Comparison of ENCODE assay signal across 10 cellular contexts in the genomic region with DNA sequence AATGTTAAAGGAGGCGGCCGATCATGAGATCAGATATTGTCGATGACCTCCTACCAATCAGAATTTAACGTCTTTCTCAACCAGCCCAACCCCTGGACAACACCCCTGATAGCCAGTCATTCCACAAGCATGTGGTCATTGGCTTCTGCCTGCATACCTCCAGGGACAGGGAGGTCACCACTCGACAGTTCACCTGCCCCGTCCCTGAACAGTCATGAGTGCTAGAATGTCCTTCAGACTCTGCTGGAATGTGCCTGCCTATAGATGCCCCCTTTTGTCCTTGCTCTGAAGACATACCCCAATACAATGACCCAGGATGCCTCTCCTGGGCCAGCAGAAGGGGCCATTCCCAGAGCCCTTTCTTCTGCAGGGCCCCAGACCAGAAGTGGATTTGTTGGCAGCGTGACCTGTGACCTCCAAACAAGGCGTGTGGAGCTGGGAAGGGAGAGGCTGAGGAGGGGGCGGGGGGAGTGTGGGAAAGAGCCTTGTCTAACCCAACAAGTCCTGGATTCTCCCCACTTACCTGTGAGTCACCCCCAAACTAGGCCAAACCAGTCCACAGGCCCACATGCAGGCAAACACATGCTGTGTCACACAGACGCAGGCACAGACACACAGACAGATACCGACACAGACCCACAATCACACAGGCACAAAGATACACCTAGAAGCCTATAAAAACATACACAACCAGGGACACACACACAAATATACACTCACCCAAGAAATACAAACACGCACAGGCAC. TPM values are rescaled to one million over a fixed set of nuclear protein-coding genes. Genes with fewer than 3 reads are reported as not detected.
A peak's percentile ranks its signal among the peaks of the same experiment; 100 is the strongest.
DNase-seq lines count a peak whose midpoint lies in the region; ATAC-seq and TF ChIP-seq lines count a peak whose summit lies in the region.
"Had no signal": no experiment of that assay in that cellular context is flagged by ENCODE, and none has a peak within 500 bp of the region (broad histone marks: within the 10 kb centered on the region; RNA-seq: fewer than 3 reads in every experiment).

No MANE protein-coding gene starts in this region.

- H3K36me3 ChIP-seq in lower lobe of right lung: no peaks in the 10 kb centered on the region

- intact Hi-C loops in lower lobe of right lung (cut with DNase I): no loop called here

- ATAC-seq in lower lobe of right lung: peak; percentile 67 to 79

- H3K4me1 ChIP-seq in lower lobe of right lung: no peaks in the 10 kb centered on the region

- DNase-seq in Daoy (ENCODE audit: low read depth) (peak; percentile 88), SW480 (ENCODE audit: low spot score) (peak; percentile 96), lower lobe of right lung (no peak), NCI-H2081 (lab: John Stamatoyannopoulos, UW) (no peak), T1000 (lab: John Stamatoyannopoulos, UW) (no peak)
- no peak for DNase-seq in activated CD8-positive, alpha-beta memory T cell treated with anti-CD3 and anti-CD28 coated beads for 24 hours
- DNase-seq: activated CD8-positive, alpha-beta memory T cell treated with anti-CD3 and anti-CD28 coated beads, Interleukin-2, amount 50 U/mL, for 48 hours; NCI-H2107 had no signal

- no peak for TF ChIP-seq CTCF in lower lobe of right lung (IDR thresholded peaks at IDR 0.05)

- H3K9me3 ChIP-seq in lower lobe of right lung: no peaks in the 10 kb centered on the region

- H3K27ac ChIP-seq in lower lobe of right lung: no peak overlapping the region

- H3K4me3 ChIP-seq in lower lobe of right lung: no peak overlapping the region

- H3K27me3 ChIP-seq in lower lobe of right lung (ENCODE audit: low read depth): no peaks in the 10 kb centered on the region

RNA-seq across cellular contexts. Expression of gene CRYBG2, which starts 2.2 kb away (rescaled TPM):
- 0.34 and 0.51 TPM in 2 replicates for total RNA-seq in Daoy (2014; rRNA removed; shearing (Covaris generic))
- total RNA-seq in lower lobe of right lung: 2.1 TPM
- total RNA-seq: chondrocyte had no signal

RNA-seq across cellular contexts. Expression of gene ZNF683, which starts 20.8 kb away (rescaled TPM):
- not detected in 2 replicates for total RNA-seq in Daoy (2014; rRNA removed; shearing (Covaris generic))
- total RNA-seq in lower lobe of right lung: 1.2 TPM
- total RNA-seq: chondrocyte, posterior vena cava had no signal

RNA-seq across cellular contexts. Expression of gene CD52, which starts 34.0 kb away (rescaled TPM):
- total RNA-seq in Daoy (2014; rRNA removed; shearing (Covaris generic)): not detected in 2 replicates
- total RNA-seq in lower lobe of right lung: 541 TPM
- total RNA-seq: chondrocyte had no signal

RNA-seq across cellular contexts. Expression of gene UBXN11, which starts 45.3 kb away (rescaled TPM):
- total RNA-seq in Daoy (2014; rRNA removed; shearing (Covaris generic)): 6.0 and 9.0 TPM in 2 replicates
- total RNA-seq in lower lobe of right lung: 65.1 TPM

RNA-seq across cellular contexts. Expression of gene LIN28A, which starts 58.9 kb away (rescaled TPM):
- total RNA-seq in Daoy (2014; rRNA removed; shearing (Covaris generic)): 0.86 TPM in 1 of 2 replicates, not detected in the other
- not detected for total RNA-seq in lower lobe of right lung
- total RNA-seq: chondrocyte, posterior vena cava had no signal

Comparison
In these comparisons a context has a peak if more than half of its experiments do, and no peak if none do; other contexts are left out.
1. DNase-seq: peak in Daoy (single experiment) and SW480 (single experiment); none in lower lobe of right lung (single experiment), NCI-H2081 (0 of 2), T1000 (single experiment) and activated CD8-positive, alpha-beta memory T cell treated with anti-CD3 and anti-CD28 coated beads for 24 hours (single experiment).
2. RNA of gene CD52, which starts 34.0 kb away (total RNA-seq): 541 TPM in lower lobe of right lung (single experiment); not detected in Daoy; every median in the first group is over 100 times any median in the second.